Comparison of ENCODE assay signal across 1 cellular context in genomic region chr19:53424968-53425597, GRCh38.
TF ChIP-seq lines count a peak whose summit lies in the region.

No MANE protein-coding gene starts in this region.

TF ChIP-seq in HepG2, 621 proteins besides CTCF, POLR2A, EP300 and RAD21 (continued from another document and continues in another):
- no peak for TF ChIP-seq ZSCAN5A (CRISPR knock-in tag; IDR thresholded peaks at IDR 0.05; ENCODE audit: borderline replicate concordance)
- 0 out of 2 replicates have a peak, but pooled peaks have one; percentile 12 for TF ChIP-seq FOXO1 (CRISPR knock-in tag; IDR thresholded peaks at IDR 0.05)
- no peak for TF ChIP-seq MTA1 (CRISPR knock-in tag; IDR thresholded peaks at IDR 0.05; ENCODE audit: borderline replicate concordance)
- TF ChIP-seq ZNF761 (CRISPR knock-in tag; conservative IDR thresholded peaks at IDR 0.05): no peak
- TF ChIP-seq, protein P1, sequence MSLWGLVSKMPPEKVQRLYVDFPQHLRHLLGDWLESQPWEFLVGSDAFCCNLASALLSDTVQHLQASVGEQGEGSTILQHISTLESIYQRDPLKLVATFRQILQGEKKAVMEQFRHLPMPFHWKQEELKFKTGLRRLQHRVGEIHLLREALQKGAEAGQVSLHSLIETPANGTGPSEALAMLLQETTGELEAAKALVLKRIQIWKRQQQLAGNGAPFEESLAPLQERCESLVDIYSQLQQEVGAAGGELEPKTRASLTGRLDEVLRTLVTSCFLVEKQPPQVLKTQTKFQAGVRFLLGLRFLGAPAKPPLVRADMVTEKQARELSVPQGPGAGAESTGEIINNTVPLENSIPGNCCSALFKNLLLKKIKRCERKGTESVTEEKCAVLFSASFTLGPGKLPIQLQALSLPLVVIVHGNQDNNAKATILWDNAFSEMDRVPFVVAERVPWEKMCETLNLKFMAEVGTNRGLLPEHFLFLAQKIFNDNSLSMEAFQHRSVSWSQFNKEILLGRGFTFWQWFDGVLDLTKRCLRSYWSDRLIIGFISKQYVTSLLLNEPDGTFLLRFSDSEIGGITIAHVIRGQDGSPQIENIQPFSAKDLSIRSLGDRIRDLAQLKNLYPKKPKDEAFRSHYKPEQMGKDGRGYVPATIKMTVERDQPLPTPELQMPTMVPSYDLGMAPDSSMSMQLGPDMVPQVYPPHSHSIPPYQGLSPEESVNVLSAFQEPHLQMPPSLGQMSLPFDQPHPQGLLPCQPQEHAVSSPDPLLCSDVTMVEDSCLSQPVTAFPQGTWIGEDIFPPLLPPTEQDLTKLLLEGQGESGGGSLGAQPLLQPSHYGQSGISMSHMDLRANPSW (CRISPR knock-in tag; IDR thresholded peaks at IDR 0.05; ENCODE audit: borderline replicate concordance): no peak
- no peak for TF ChIP-seq ZFP41 (CRISPR knock-in tag; IDR thresholded peaks at IDR 0.05; ENCODE audit: borderline replicate concordance)
- TF ChIP-seq, protein P2, sequence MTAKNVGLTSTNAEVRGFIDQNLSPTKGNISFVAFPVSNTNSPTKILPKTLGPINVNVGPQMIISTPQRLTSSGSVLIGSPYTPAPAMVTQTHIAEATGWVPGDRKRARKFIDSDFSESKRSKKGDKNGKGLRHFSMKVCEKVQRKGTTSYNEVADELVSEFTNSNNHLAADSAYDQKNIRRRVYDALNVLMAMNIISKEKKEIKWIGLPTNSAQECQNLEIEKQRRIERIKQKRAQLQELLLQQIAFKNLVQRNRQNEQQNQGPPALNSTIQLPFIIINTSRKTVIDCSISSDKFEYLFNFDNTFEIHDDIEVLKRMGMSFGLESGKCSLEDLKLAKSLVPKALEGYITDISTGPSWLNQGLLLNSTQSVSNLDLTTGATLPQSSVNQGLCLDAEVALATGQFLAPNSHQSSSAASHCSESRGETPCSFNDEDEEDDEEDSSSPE (CRISPR knock-in tag; IDR thresholded peaks at IDR 0.05): no peak
- no peak for TF ChIP-seq POLR2AphosphoS5 (IDR thresholded peaks at IDR 0.05; ENCODE audit: low read depth, low read length)
- TF ChIP-seq ZMAT3 (CRISPR knock-in tag; conservative IDR thresholded peaks at IDR 0.05): no peak
- no peak for TF ChIP-seq AGO1 (IDR thresholded peaks at IDR 0.05; ENCODE audit: low read depth, low read length, poor library complexity, severe bottlenecking)
- TF ChIP-seq, protein P3, sequence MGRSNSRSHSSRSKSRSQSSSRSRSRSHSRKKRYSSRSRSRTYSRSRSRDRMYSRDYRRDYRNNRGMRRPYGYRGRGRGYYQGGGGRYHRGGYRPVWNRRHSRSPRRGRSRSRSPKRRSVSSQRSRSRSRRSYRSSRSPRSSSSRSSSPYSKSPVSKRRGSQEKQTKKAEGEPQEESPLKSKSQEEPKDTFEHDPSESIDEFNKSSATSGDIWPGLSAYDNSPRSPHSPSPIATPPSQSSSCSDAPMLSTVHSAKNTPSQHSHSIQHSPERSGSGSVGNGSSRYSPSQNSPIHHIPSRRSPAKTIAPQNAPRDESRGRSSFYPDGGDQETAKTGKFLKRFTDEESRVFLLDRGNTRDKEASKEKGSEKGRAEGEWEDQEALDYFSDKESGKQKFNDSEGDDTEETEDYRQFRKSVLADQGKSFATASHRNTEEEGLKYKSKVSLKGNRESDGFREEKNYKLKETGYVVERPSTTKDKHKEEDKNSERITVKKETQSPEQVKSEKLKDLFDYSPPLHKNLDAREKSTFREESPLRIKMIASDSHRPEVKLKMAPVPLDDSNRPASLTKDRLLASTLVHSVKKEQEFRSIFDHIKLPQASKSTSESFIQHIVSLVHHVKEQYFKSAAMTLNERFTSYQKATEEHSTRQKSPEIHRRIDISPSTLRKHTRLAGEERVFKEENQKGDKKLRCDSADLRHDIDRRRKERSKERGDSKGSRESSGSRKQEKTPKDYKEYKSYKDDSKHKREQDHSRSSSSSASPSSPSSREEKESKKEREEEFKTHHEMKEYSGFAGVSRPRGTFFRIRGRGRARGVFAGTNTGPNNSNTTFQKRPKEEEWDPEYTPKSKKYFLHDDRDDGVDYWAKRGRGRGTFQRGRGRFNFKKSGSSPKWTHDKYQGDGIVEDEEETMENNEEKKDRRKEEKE (IDR thresholded peaks at IDR 0.05): no peak
- TF ChIP-seq ZBTB7A (CRISPR knock-in tag; IDR thresholded peaks at IDR 0.05): no peak
- TF ChIP-seq SAP130 (CRISPR knock-in tag; IDR thresholded peaks at IDR 0.05; ENCODE audit: low read depth): peak; percentile 48; the same call in 1 of the 2 replicates
- 0 out of 2 replicates have a peak, but pooled peaks have one; percentile 27 for TF ChIP-seq RXRB (CRISPR knock-in tag; IDR thresholded peaks at IDR 0.05; ENCODE audit: borderline replicate concordance)
- TF ChIP-seq, protein P4, sequence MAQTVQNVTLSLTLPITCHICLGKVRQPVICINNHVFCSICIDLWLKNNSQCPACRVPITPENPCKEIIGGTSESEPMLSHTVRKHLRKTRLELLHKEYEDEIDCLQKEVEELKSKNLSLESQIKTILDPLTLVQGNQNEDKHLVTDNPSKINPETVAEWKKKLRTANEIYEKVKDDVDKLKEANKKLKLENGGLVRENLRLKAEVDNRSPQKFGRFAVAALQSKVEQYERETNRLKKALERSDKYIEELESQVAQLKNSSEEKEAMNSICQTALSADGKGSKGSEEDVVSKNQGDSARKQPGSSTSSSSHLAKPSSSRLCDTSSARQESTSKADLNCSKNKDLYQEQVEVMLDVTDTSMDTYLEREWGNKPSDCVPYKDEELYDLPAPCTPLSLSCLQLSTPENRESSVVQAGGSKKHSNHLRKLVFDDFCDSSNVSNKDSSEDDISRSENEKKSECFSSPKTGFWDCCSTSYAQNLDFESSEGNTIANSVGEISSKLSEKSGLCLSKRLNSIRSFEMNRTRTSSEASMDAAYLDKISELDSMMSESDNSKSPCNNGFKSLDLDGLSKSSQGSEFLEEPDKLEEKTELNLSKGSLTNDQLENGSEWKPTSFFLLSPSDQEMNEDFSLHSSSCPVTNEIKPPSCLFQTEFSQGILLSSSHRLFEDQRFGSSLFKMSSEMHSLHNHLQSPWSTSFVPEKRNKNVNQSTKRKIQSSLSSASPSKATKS (CRISPR knock-in tag; IDR thresholded peaks at IDR 0.05): no peak
- no peak for TF ChIP-seq MAF1 (CRISPR knock-in tag; IDR thresholded peaks at IDR 0.05; ENCODE audit: borderline replicate concordance)
- peak; percentile 77; the same call in 1 of the 2 replicates for TF ChIP-seq ZBTB38 (CRISPR knock-in tag; IDR thresholded peaks at IDR 0.05)
- TF ChIP-seq, protein P5, sequence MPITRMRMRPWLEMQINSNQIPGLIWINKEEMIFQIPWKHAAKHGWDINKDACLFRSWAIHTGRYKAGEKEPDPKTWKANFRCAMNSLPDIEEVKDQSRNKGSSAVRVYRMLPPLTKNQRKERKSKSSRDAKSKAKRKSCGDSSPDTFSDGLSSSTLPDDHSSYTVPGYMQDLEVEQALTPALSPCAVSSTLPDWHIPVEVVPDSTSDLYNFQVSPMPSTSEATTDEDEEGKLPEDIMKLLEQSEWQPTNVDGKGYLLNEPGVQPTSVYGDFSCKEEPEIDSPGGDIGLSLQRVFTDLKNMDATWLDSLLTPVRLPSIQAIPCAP (CRISPR knock-in tag; IDR thresholded peaks at IDR 0.05; ENCODE audit: low read depth): no peak
- TF ChIP-seq, protein P6, sequence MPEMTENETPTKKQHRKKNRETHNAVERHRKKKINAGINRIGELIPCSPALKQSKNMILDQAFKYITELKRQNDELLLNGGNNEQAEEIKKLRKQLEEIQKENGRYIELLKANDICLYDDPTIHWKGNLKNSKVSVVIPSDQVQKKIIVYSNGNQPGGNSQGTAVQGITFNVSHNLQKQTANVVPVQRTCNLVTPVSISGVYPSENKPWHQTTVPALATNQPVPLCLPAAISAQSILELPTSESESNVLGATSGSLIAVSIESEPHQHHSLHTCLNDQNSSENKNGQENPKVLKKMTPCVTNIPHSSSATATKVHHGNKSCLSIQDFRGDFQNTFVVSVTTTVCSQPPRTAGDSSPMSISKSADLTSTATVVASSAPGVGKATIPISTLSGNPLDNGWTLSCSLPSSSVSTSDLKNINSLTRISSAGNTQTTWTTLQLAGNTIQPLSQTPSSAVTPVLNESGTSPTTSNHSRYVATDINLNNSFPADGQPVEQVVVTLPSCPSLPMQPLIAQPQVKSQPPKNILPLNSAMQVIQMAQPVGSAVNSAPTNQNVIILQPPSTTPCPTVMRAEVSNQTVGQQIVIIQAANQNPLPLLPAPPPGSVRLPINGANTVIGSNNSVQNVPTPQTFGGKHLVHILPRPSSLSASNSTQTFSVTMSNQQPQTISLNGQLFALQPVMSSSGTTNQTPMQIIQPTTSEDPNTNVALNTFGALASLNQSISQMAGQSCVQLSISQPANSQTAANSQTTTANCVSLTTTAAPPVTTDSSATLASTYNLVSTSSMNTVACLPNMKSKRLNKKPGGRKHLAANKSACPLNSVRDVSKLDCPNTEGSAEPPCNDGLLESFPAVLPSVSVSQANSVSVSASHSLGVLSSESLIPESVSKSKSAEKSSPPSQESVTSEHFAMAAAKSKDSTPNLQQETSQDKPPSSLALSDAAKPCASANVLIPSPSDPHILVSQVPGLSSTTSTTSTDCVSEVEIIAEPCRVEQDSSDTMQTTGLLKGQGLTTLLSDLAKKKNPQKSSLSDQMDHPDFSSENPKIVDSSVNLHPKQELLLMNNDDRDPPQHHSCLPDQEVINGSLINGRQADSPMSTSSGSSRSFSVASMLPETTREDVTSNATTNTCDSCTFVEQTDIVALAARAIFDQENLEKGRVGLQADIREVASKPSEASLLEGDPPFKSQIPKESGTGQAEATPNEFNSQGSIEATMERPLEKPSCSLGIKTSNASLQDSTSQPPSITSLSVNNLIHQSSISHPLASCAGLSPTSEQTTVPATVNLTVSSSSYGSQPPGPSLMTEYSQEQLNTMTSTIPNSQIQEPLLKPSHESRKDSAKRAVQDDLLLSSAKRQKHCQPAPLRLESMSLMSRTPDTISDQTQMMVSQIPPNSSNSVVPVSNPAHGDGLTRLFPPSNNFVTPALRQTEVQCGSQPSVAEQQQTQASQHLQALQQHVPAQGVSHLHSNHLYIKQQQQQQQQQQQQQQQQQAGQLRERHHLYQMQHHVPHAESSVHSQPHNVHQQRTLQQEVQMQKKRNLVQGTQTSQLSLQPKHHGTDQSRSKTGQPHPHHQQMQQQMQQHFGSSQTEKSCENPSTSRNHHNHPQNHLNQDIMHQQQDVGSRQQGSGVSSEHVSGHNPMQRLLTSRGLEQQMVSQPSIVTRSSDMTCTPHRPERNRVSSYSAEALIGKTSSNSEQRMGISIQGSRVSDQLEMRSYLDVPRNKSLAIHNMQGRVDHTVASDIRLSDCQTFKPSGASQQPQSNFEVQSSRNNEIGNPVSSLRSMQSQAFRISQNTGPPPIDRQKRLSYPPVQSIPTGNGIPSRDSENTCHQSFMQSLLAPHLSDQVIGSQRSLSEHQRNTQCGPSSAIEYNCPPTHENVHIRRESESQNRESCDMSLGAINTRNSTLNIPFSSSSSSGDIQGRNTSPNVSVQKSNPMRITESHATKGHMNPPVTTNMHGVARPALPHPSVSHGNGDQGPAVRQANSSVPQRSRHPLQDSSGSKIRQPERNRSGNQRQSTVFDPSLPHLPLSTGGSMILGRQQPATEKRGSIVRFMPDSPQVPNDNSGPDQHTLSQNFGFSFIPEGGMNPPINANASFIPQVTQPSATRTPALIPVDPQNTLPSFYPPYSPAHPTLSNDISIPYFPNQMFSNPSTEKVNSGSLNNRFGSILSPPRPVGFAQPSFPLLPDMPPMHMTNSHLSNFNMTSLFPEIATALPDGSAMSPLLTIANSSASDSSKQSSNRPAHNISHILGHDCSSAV (CRISPR knock-in tag; IDR thresholded peaks at IDR 0.05; ENCODE audit: borderline replicate concordance): no peak
- TF ChIP-seq GRHL1 (CRISPR knock-in tag; conservative IDR thresholded peaks at IDR 0.05): no peak
- TF ChIP-seq TCF7 (IDR thresholded peaks at IDR 0.05; ENCODE audit: low read depth): no peak
- no peak for TF ChIP-seq ZNF317 (CRISPR knock-in tag; IDR thresholded peaks at IDR 0.05)
- 0 out of 2 replicates have a peak, but pooled peaks have one; percentile 54 for TF ChIP-seq CC2D1A (CRISPR knock-in tag; IDR thresholded peaks at IDR 0.05)
- no peak for TF ChIP-seq NR2F6 (IDR thresholded peaks at IDR 0.05)
- peak; percentile 9; the same call in 1 of the 2 replicates for TF ChIP-seq NR2F6 (CRISPR knock-in tag; IDR thresholded peaks at IDR 0.05)
- TF ChIP-seq KDM5B (CRISPR knock-in tag; IDR thresholded peaks at IDR 0.05; ENCODE audit: borderline replicate concordance): no peak
- no peak for TF ChIP-seq POLR2AphosphoS2 (IDR thresholded peaks at IDR 0.05; ENCODE audit: low read depth, low read length)
- TF ChIP-seq DBP (CRISPR knock-in tag; IDR thresholded peaks at IDR 0.05; ENCODE audit: not compliant biosample characterization): no peak
- peak; percentile 66 for TF ChIP-seq XRCC5 (optimal IDR thresholded peaks at IDR 0.05; ENCODE audit: low read length)
- TF ChIP-seq ISL2 (CRISPR knock-in tag; IDR thresholded peaks at IDR 0.05): no peak
- no peak for TF ChIP-seq ZNF232 (CRISPR knock-in tag; IDR thresholded peaks at IDR 0.05; ENCODE audit: borderline replicate concordance)
- TF ChIP-seq ZMYM3 (CRISPR knock-in tag; IDR thresholded peaks at IDR 0.05): peak; percentile 67; the same call in 1 of the 2 replicates
- TF ChIP-seq MAFK (conservative IDR thresholded peaks at IDR 0.05 in 1 of 2, IDR thresholded peaks at IDR 0.05 in 1 of 2; ENCODE audit: low read length in 2 of 2): no peak
- TF ChIP-seq U2AF2 (IDR thresholded peaks at IDR 0.05; ENCODE audit: low read depth, low read length): no peak
